18 cellular contexts compared by ENCODE assay signal in genomic region chr7:18526368-18526878, GRCh38.
"Had no signal": no experiment of that assay in that cellular context is flagged by ENCODE, and none has a peak within 500 bp of the region (broad histone marks: within the 10 kb centered on the region; RNA-seq: fewer than 3 reads in every experiment).

No MANE protein-coding gene starts in this region.

- H3K9me3 ChIP-seq: colonic mucosa, tibial artery, vagina had no signal

- DNase-seq: activated CD4-positive, alpha-beta memory T cell treated with anti-CD3 and anti-CD28 coated beads for 36 hours; activated effector memory CD4-positive, alpha-beta T cell treated with anti-CD3 and anti-CD28 coated beads, Interleukin-2, amount 50 U/mL, for 16 hours; activated naive CD8-positive, alpha-beta T cell treated with anti-CD3 and anti-CD28 coated beads for 36 hours; activated T-cell treated with anti-CD3 and anti-CD28 coated beads, Interleukin-2, amount 50 U/mL, for 4 hours; aorta; caudate nucleus; colonic mucosa; foreskin keratinocyte; head of caudate nucleus; nucleus accumbens; stimulated activated CD4-positive, alpha-beta T cell treated with anti-CD3 and anti-CD28 coated beads, Interleukin-12 subunit alpha, Interleukin-12 subunit beta, amount 100 ng/mL, for 4 hours; T-helper 2 cell; tibial artery had no signal

- H3K4me3 ChIP-seq: colonic mucosa, tibial artery, vagina had no signal

- ATAC-seq: activated T-cell treated with anti-CD3 and anti-CD28 coated beads, Interleukin-2, amount 50 U/mL, for 4 hours; foreskin keratinocyte; natural killer cell treated with Interleukin-12 subunit alpha and Interleukin-12 subunit beta and Interleukin-15 and Interleukin-18, amount 100 ng/mL, for 72 hours; sciatic nerve had no signal

- H3K9me3 Mint-ChIP-seq: activated CD4-positive, alpha-beta memory T cell treated with anti-CD3 and anti-CD28 coated beads for 36 hours; activated naive CD8-positive, alpha-beta T cell treated with anti-CD3 and anti-CD28 coated beads for 36 hours had no signal

- FAIRE-seq: endothelial cell of umbilical vein had no signal

- H3K4me1 Mint-ChIP-seq: activated naive CD8-positive, alpha-beta T cell treated with anti-CD3 and anti-CD28 coated beads for 36 hours had no signal

- H3K4me3 Mint-ChIP-seq: activated CD4-positive, alpha-beta memory T cell treated with anti-CD3 and anti-CD28 coated beads for 36 hours; activated naive CD8-positive, alpha-beta T cell treated with anti-CD3 and anti-CD28 coated beads for 36 hours; activated T-cell treated with anti-CD3 and anti-CD28 coated beads, Interleukin-2, amount 50 U/mL, for 4 hours; natural killer cell treated with Interleukin-12 subunit alpha and Interleukin-12 subunit beta and Interleukin-15 and Interleukin-18, amount 100 ng/mL, for 72 hours had no signal

- H3K27me3 ChIP-seq: colonic mucosa, foreskin keratinocyte, tibial artery, vagina had no signal

- H3K36me3 ChIP-seq: colonic mucosa, tibial artery, vagina had no signal

- H3K27ac ChIP-seq: colonic mucosa, foreskin keratinocyte, tibial artery, vagina had no signal

- H3K27me3 Mint-ChIP-seq: activated CD4-positive, alpha-beta memory T cell treated with anti-CD3 and anti-CD28 coated beads for 36 hours; activated naive CD8-positive, alpha-beta T cell treated with anti-CD3 and anti-CD28 coated beads for 36 hours; progenitor cell of endocrine pancreas had no signal

- H3K27ac Mint-ChIP-seq: activated CD4-positive, alpha-beta memory T cell treated with anti-CD3 and anti-CD28 coated beads for 36 hours; activated naive CD8-positive, alpha-beta T cell treated with anti-CD3 and anti-CD28 coated beads for 36 hours; natural killer cell treated with Interleukin-12 subunit alpha and Interleukin-12 subunit beta and Interleukin-15 and Interleukin-18, amount 100 ng/mL, for 72 hours; progenitor cell of endocrine pancreas had no signal

- H3K4me1 ChIP-seq: colonic mucosa, foreskin keratinocyte, vagina had no signal
